In genomic region chr11:45180888-45181594, GRCh38 we compare ENCODE assay signal across 1 cellular context.
TF ChIP-seq lines count a peak whose summit lies in the region.

No MANE protein-coding gene starts in this region.

TF ChIP-seq in endothelial cell of umbilical vein, 7 proteins besides CTCF, POLR2A, EP300 and RAD21 (continued from another document):
- TF ChIP-seq EZH2 (IDR thresholded peaks at IDR 0.05; ENCODE audit: borderline replicate concordance, low read depth, low read length, severe bottlenecking): no peak
- no peak for TF ChIP-seq JUN (IDR thresholded peaks at IDR 0.05; ENCODE audit: borderline replicate concordance, insufficient read depth, insufficient read length, low read depth)
- peak; percentile 63 for TF ChIP-seq FOS (IDR thresholded peaks at IDR 0.05; ENCODE audit: borderline replicate concordance, insufficient read depth, low read length)
